ENCODE assay signal across 27 cellular contexts in the genomic region with DNA sequence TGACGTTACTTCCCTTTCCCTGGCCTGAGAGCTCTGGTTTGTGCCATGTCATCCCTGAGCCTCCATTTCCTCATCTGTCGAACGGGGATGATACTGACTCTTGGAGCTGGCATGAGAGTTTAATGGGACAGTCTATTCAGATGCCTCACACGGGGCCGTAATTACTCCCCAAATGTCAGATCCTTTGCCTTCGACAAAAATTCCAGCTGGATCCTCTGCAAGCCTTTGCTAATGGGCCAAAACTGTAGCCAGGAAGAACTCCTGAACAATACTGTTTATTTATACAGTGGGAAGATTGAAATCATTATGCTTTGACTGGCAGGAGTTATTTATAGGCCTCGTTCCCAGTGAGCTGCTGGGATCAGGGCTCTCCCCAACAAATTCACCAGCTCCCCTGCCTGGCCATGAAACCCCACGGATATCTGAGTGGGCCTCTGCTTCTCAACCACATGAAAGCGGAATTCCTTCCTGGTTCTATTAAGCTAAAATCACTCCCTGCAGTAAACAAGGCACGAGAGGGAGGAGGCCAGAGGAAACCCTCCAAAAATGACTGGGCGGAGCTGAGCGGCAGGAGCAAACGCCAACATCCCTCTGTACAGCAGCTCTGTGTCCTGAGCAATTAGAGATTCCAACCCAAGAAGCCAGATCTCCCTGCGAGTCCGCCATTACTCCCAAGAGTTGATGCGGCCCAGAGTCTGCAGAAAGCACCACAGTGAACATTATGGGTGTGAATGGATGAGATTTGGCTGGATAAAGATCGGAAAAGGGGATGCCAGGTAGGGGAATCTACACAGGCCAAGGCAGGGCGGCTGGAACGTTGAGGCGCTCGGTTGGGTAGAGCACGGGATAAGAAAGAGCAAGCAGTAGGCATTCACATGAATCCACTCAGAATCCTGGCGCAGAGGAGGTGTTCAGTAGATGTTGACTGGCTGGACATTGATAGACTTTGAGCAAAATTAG.
DNase-seq lines count a peak whose midpoint lies in the region; ATAC-seq and TF ChIP-seq lines count a peak whose summit lies in the region.
"Had no signal": no experiment of that assay in that cellular context is flagged by ENCODE, and none has a peak within 500 bp of the region (broad histone marks: within the 10 kb centered on the region; RNA-seq: fewer than 3 reads in every experiment).

No MANE protein-coding gene starts in this region.

- H3K9me3 ChIP-seq in breast epithelium (no peaks in the 10 kb centered on the region), hepatocyte (ENCODE audit: low read depth) (no peaks in the 10 kb centered on the region), aorta (ENCODE audit: control insufficient read depth, low read length) (no peaks in the 10 kb centered on the region)

- intact Hi-C loops in breast epithelium (cut with DNase I; ENCODE audit: low total_unique reads) = no loop called here
- intact Hi-C loops in MCF 10A (cut with micrococcal nuclease) = no loop called here
- intact Hi-C loops in aorta (cut with DNase I) = no loop called here
- intact Hi-C loops in activated CD4-positive, alpha-beta memory T cell treated with anti-CD3 and anti-CD28 coated beads for 36 hours (cut with micrococcal nuclease) = no loop called here

- 74% methylated on average over 23 of the region's 23 CpGs for WGBS in hepatocyte (ENCODE audit: low lambda C conversion rate, missing lambda C conversion rate)
- WGBS in aorta, 2 donors = 72 to 73% methylated on average over 23 of the region's 23 CpGs

- H3K4me2 ChIP-seq in hepatocyte = no peak overlapping the region

- no peaks in the 10 kb centered on the region for H4K20me1 ChIP-seq in hepatocyte (ENCODE audit: insufficient read depth, poor library complexity, severe bottlenecking)

- no peaks in the 10 kb centered on the region for H3K79me2 ChIP-seq in hepatocyte

- H2AFZ ChIP-seq in hepatocyte = no peak overlapping the region

- no peak for TF ChIP-seq POLR2A in breast epithelium (IDR thresholded peaks at IDR 0.05)

- peaks cover 8% of the 10 kb centered on the region for H3K4me1 Mint-ChIP-seq in MCF 10A (ENCODE audit: insufficient read depth, unreplicated experiment)
- peaks cover 23% of the 10 kb centered on the region for H3K4me1 Mint-ChIP-seq in activated CD4-positive, alpha-beta memory T cell treated with anti-CD3 and anti-CD28 coated beads for 36 hours (ENCODE audit: low read depth)
- H3K4me1 Mint-ChIP-seq: B cell, IgD-negative memory B cell, memory B cell had no signal

- in situ Hi-C loops in GM13976 (cut with MboI; ENCODE audit: low sequenced_read_pairs, unreplicated experiment) = no loop called here

- H3K27ac ChIP-seq in breast epithelium (peak overlapping the region; percentile 19 to 72), coronary artery (peak overlapping the region in 1 of 2 donors; percentile 37), hepatocyte (peak overlapping the region; percentile 61), aorta (ENCODE audit: low read depth in 1 of 2, low read length in 2 of 2) (no peak overlapping the region)
- H3K27ac ChIP-seq: dorsolateral prefrontal cortex had no signal

- TF ChIP-seq CTCF in breast epithelium (IDR thresholded peaks at IDR 0.05) (no peak), MCF 10A (IDR thresholded peaks at IDR 0.05; ENCODE audit: unreplicated experiment) (no peak), coronary artery (IDR thresholded peaks at IDR 0.05) (no peak), hepatocyte (IDR thresholded peaks at IDR 0.05; ENCODE audit: poor library complexity) (no peak), GM13976 (IDR thresholded peaks at IDR 0.05; ENCODE audit: borderline replicate concordance, control extremely low read depth, extremely low read depth, insufficient read depth, missing control alignments) (no peak)

- peak; percentile 44 for ATAC-seq in aorta (ENCODE audit: low FRiP score)
- ATAC-seq: activated CD4-positive, CD25-positive, alpha-beta regulatory T cell treated with anti-CD3 and anti-CD28 coated beads, Interleukin-2, amount 50 U/mL, for 24 hours; activated CD8-positive, alpha-beta T cell treated with anti-CD3 and anti-CD28 coated beads for 36 hours; GM12878 had no signal

- H3K36me3 ChIP-seq in breast epithelium (no peaks in the 10 kb centered on the region), hepatocyte (replicated peaks; ENCODE audit: insufficient read depth, low read depth) (no peaks in the 10 kb centered on the region), aorta (ENCODE audit: control insufficient read depth in 1 of 2, insufficient read depth in 2 of 2, low read length in 1 of 2) (no peaks in the 10 kb centered on the region)

- no peaks in the 10 kb centered on the region for H3K27me3 Mint-ChIP-seq in MCF 10A (ENCODE audit: insufficient read depth, unreplicated experiment)
- H3K27me3 Mint-ChIP-seq in activated CD4-positive, alpha-beta memory T cell treated with anti-CD3 and anti-CD28 coated beads for 36 hours = no peaks in the 10 kb centered on the region
- H3K27me3 Mint-ChIP-seq: activated CD8-positive, alpha-beta T cell treated with anti-CD3 and anti-CD28 coated beads for 36 hours; activated T-cell treated with anti-CD3 and anti-CD28 coated beads, Interleukin-2, amount 50 U/mL, for 24 hours; B cell; IgD-negative memory B cell; memory B cell had no signal

- H3K9me2 ChIP-seq in hepatocyte (replicated peaks; ENCODE audit: insufficient read depth) = no peaks in the 10 kb centered on the region

- H3K9me3 Mint-ChIP-seq in MCF 10A (ENCODE audit: unreplicated experiment) = no peaks in the 10 kb centered on the region
- H3K9me3 Mint-ChIP-seq in activated CD4-positive, alpha-beta memory T cell treated with anti-CD3 and anti-CD28 coated beads for 36 hours = no peaks in the 10 kb centered on the region
- H3K9me3 Mint-ChIP-seq: activated CD8-positive, alpha-beta T cell treated with anti-CD3 and anti-CD28 coated beads for 36 hours; activated naive CD4-positive, alpha-beta T cell treated with anti-CD3 and anti-CD28 coated beads for 36 hours; activated T-cell treated with anti-CD3 and anti-CD28 coated beads, Interleukin-2, amount 50 U/mL, for 24 hours had no signal

- H3K36me3 Mint-ChIP-seq in MCF 10A (ENCODE audit: insufficient read depth, unreplicated experiment) = no peaks in the 10 kb centered on the region
- H3K36me3 Mint-ChIP-seq in activated CD4-positive, alpha-beta memory T cell treated with anti-CD3 and anti-CD28 coated beads for 36 hours = no peaks in the 10 kb centered on the region
- H3K36me3 Mint-ChIP-seq: IgD-negative memory B cell had no signal

- H3K4me1 ChIP-seq in breast epithelium (no peaks in the 10 kb centered on the region), hepatocyte (ENCODE audit: insufficient read depth) (peaks cover 12% of the 10 kb centered on the region), aorta (ENCODE audit: control insufficient read depth in 1 of 2, insufficient read depth in 2 of 2, low read length in 2 of 2) (peaks cover 0 to 4% of the 10 kb centered on the region in 2 donors)

- no peak for DNase-seq in breast epithelium (ENCODE audit: low spot score in 2 of 2)
- no peak for DNase-seq in MCF 10A (ENCODE audit: unreplicated experiment)
- peak; percentile 62 for DNase-seq in coronary artery (ENCODE audit: low spot score)
- DNase-seq in hepatocyte (ENCODE audit: low spot score) = peak; percentile 12
- no peak for DNase-seq in aorta
- DNase-seq in HEK293T (ENCODE audit: extremely low spot score) = no peak
- no peak for DNase-seq in GM13976 (ENCODE audit: low spot score)
- DNase-seq in activated CD4-positive, alpha-beta memory T cell treated with anti-CD3 and anti-CD28 coated beads for 36 hours = no peak
- DNase-seq: activated CD8-positive, alpha-beta T cell treated with anti-CD3 and anti-CD28 coated beads for 36 hours; activated naive CD4-positive, alpha-beta T cell treated with anti-CD3 and anti-CD28 coated beads for 36 hours; activated T-cell treated with anti-CD3 and anti-CD28 coated beads, Interleukin-2, amount 50 U/mL, for 24 hours; central memory CD4-positive, alpha-beta T cell; DMS79 treated with DMSO at 0.1 percent for 48 hours; glutamatergic neuron; kidney glomerular epithelial cell; MM.1S; NCI-H1417 treated with DMSO at 0.1 percent for 48 hours; NCI-H2107; NCI-H446; NCI-H82 had no signal

- BruUV-seq in MCF 10A (replicated peaks; lab: Mats Ljungman, UMichigan) = no TSS peak

- no peak overlapping the region for H3K4me3 ChIP-seq in breast epithelium
- no peak overlapping the region for H3K4me3 ChIP-seq in coronary artery
- H3K4me3 ChIP-seq in hepatocyte = no peak overlapping the region
- no peak overlapping the region for H3K4me3 ChIP-seq in aorta (ENCODE audit: low read length in 2 of 2)
- H3K4me3 ChIP-seq: dorsolateral prefrontal cortex, GM12878, smooth muscle cell had no signal

- H3K27me3 ChIP-seq in breast epithelium (no peaks in the 10 kb centered on the region), hepatocyte (no peaks in the 10 kb centered on the region), aorta (ENCODE audit: control insufficient read depth in 1 of 2, insufficient read depth in 2 of 2, low read length in 1 of 2) (no peaks in the 10 kb centered on the region)

- H3K4me3 Mint-ChIP-seq in MCF 10A (ENCODE audit: unreplicated experiment) = no peak overlapping the region
- H3K4me3 Mint-ChIP-seq in activated CD4-positive, alpha-beta memory T cell treated with anti-CD3 and anti-CD28 coated beads for 36 hours = no peak overlapping the region
- H3K4me3 Mint-ChIP-seq: activated CD8-positive, alpha-beta T cell treated with anti-CD3 and anti-CD28 coated beads for 36 hours; activated naive CD4-positive, alpha-beta T cell treated with anti-CD3 and anti-CD28 coated beads for 36 hours; activated T-cell treated with anti-CD3 and anti-CD28 coated beads, Interleukin-2, amount 50 U/mL, for 24 hours; B cell; IgD-negative memory B cell; memory B cell had no signal

- POLR2A ChIA-PET in MCF 10A (lab: Yijun Ruan, JAX) = interaction anchor here (0.5 kb wide), 1 partner anchor 132 kb away, joined by 3 read pairs; no protein-coding TSS in a partner anchor
- POLR2A ChIA-PET in HEK293T (lab: Yijun Ruan, JAX) = no interaction called here
- POLR2A ChIA-PET in activated CD4-positive, alpha-beta memory T cell treated with anti-CD3 and anti-CD28 coated beads for 36 hours (lab: Charles Lee) = no interaction called here

- CTCF ChIA-PET in MCF 10A (lab: Yijun Ruan, JAX) = interaction anchor here (0.6 kb wide), 1 partner anchor 1177 kb away, joined by 3 read pairs; no protein-coding TSS in a partner anchor
- CTCF ChIA-PET in HEK293T (lab: Yijun Ruan, JAX) = no interaction called here
- CTCF ChIA-PET in activated CD4-positive, alpha-beta memory T cell treated with anti-CD3 and anti-CD28 coated beads for 36 hours (lab: Charles Lee) = interaction anchor here (1.0 kb wide), 1 partner anchor 13 kb away, joined by 3 read pairs; no protein-coding TSS in a partner anchor

- H3K27ac Mint-ChIP-seq in MCF 10A (ENCODE audit: low read depth, unreplicated experiment) = no peak overlapping the region
- no peak overlapping the region for H3K27ac Mint-ChIP-seq in activated CD4-positive, alpha-beta memory T cell treated with anti-CD3 and anti-CD28 coated beads for 36 hours
- H3K27ac Mint-ChIP-seq: activated CD8-positive, alpha-beta T cell treated with anti-CD3 and anti-CD28 coated beads for 36 hours; activated naive CD4-positive, alpha-beta T cell treated with anti-CD3 and anti-CD28 coated beads for 36 hours; activated T-cell treated with anti-CD3 and anti-CD28 coated beads, Interleukin-2, amount 50 U/mL, for 24 hours; B cell; memory B cell had no signal

TF ChIP-seq in HEK293T, 16 proteins besides CTCF, POLR2A, EP300 and RAD21 (continues in another document):
- no peak for TF ChIP-seq NFRKB (IDR thresholded peaks at IDR 0.05)
- TF ChIP-seq LEF1 (IDR thresholded peaks at IDR 0.05; ENCODE audit: borderline replicate concordance) = no peak

Comparison
In these comparisons a context has a peak if more than half of its experiments do, and no peak if none do; other contexts are left out.
1. DNase-seq: peak in coronary artery (single experiment) and hepatocyte (single experiment); none in breast epithelium (0 of 2), MCF 10A (single experiment), aorta (0 of 2), HEK293T (single experiment), GM13976 (single experiment) and activated CD4-positive, alpha-beta memory T cell treated with anti-CD3 and anti-CD28 coated beads for 36 hours (single experiment).
2. H3K27ac ChIP-seq: peak in breast epithelium (2 of 2) and hepatocyte (single experiment); none in aorta (0 of 2).